Comparison of ENCODE assay signal across 8 cellular contexts in the genomic region with DNA sequence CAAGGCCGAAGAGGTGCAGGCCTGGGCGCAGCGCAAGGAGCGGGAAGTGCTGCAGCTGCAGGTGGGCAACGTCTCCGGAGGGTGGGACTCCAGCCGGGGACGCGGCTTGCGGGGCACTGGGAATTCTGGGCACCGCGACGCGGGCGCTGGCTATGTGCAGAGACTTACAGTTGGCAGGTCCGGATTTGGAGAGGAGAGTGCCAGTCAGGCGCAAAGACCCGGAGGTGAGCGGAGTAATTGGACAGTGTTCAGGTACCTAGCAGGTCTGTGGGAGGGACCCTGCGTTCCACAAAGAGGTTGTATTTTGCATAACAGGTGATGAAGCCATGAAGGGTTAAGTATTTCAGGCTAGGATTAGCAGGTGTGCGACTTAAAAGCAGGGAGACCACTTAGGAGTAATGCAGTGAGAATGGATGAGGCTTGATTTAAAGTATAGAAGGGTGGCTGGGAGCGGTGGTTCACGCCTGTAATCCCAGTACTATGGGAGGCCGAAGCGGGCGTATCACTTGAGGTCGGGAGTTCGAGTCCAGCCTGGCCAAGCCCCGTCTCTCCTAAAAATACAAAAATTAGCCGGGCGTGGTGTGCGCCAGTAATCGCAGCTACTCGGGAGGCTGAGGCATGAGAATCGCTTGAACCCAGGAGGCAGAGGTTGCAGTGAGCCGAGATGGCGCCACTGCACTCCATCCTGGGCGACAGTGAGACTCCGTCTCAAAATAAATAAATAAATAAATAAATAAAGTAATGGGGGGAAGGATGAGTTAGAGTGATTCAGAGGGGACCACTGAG. TPM values are rescaled to one million over a fixed set of nuclear protein-coding genes. Genes with fewer than 3 reads are reported as not detected.
DNase-seq lines count a peak whose midpoint lies in the region; FAIRE-seq and TF ChIP-seq lines count a peak whose summit lies in the region.

No MANE protein-coding gene starts in this region.

- no peak for FAIRE-seq in endothelial cell of umbilical vein (lab: Jason Lieb, UNC)

- H3K27ac ChIP-seq in HUES48 (ENCODE audit: low read depth, low read length) = peak overlapping the region; percentile 36
- no peak overlapping the region for H3K27ac ChIP-seq in endothelial cell of umbilical vein (ENCODE audit: insufficient read depth, low read depth, low read length)

- H3K4me1 Mint-ChIP-seq in nephron progenitor cell = peaks cover 44% of the 10 kb centered on the region

- peaks cover 9% of the 10 kb centered on the region for H3K79me2 ChIP-seq in endothelial cell of umbilical vein (ENCODE audit: control insufficient read depth, insufficient read depth, low read length)

- peak; percentile 74 for DNase-seq in DMS53 (lab: John Stamatoyannopoulos, UW)
- peak; percentile 13 for DNase-seq in SHP77 treated with DMSO at 0.1 percent for 48 hours (lab: John Stamatoyannopoulos, UW)
- DNase-seq in endothelial cell of umbilical vein (ENCODE audit: low read depth, low spot score) = no peak
- DNase-seq in nephron progenitor cell = no peak
- no peak for DNase-seq in AG08396 (ENCODE audit: low spot score)
- DNase-seq in NK-92 (lab: John Stamatoyannopoulos, UW; ENCODE audit: unreplicated experiment) = no peak
- no peak for DNase-seq in middle frontal gyrus (ENCODE audit: extremely low spot score, low spot score)

- CTCF ChIA-PET in endothelial cell of umbilical vein (lab: Charles Lee) = no interaction called here

- no peak overlapping the region for H3K27ac Mint-ChIP-seq in nephron progenitor cell

- no peaks in the 10 kb centered on the region for H3K27me3 ChIP-seq in HUES48 (ENCODE audit: control insufficient read depth, insufficient read depth, low read length)
- no peaks in the 10 kb centered on the region for H3K27me3 ChIP-seq in endothelial cell of umbilical vein (ENCODE audit: control insufficient read depth in 2 of 2, insufficient read depth in 2 of 2, low read length in 2 of 2)

- TF ChIP-seq CTCF in endothelial cell of umbilical vein (IDR thresholded peaks at IDR 0.05; ENCODE audit: extremely low read depth in 1 of 2, insufficient read depth in 1 of 2, low read depth in 1 of 2, low read length in 2 of 2) = no peak
- no peak for TF ChIP-seq CTCF in nephron progenitor cell (IDR thresholded peaks at IDR 0.05)

- H3K36me3 ChIP-seq in HUES48 (ENCODE audit: control insufficient read depth, insufficient read depth, low read length) = peaks cover 27% of the 10 kb centered on the region
- H3K36me3 ChIP-seq in endothelial cell of umbilical vein (ENCODE audit: control insufficient read depth in 2 of 2, extremely low read depth in 1 of 2, insufficient read depth in 2 of 2, low read length in 2 of 2) = peaks cover 3 to 16% of the 10 kb centered on the region in 2 experiments

- H3K4me3 ChIP-seq in HUES48 (ENCODE audit: low read depth, low read length) = peak overlapping the region; percentile 95
- peak overlapping the region; percentile 58 to 93 (median 63) for H3K4me3 ChIP-seq in endothelial cell of umbilical vein (replicated peaks in 1 of 3; ENCODE audit: insufficient read depth in 1 of 3, low read depth in 1 of 3, low read length in 3 of 3)

- H2AFZ ChIP-seq in endothelial cell of umbilical vein (ENCODE audit: low read depth, low read length) = peak overlapping the region; percentile 42

- no peaks in the 10 kb centered on the region for H4K20me1 ChIP-seq in endothelial cell of umbilical vein (replicated peaks; ENCODE audit: control insufficient read depth, extremely low read depth, insufficient read depth, low read length)

- H3K27me3 Mint-ChIP-seq in nephron progenitor cell (ENCODE audit: low read depth, poor library complexity) = no peaks in the 10 kb centered on the region

- no peak for TF ChIP-seq POLR2A in endothelial cell of umbilical vein (IDR thresholded peaks at IDR 0.05; ENCODE audit: low read depth, low read length)

- H3K36me3 Mint-ChIP-seq in nephron progenitor cell (ENCODE audit: low read depth) = peaks cover 33% of the 10 kb centered on the region

- peak overlapping the region; percentile 86 for H3K9ac ChIP-seq in HUES48 (ENCODE audit: low read depth, low read length)
- H3K9ac ChIP-seq in endothelial cell of umbilical vein (replicated peaks; ENCODE audit: extremely low read depth, insufficient read depth, low read length) = peak overlapping the region; percentile 28

- intact Hi-C loops in endothelial cell of umbilical vein (cut with micrococcal nuclease) = loop anchor here (5.0 kb wide), 1 partner anchor 175 kb away; a partner anchor contains a TSS

- no TSS peak for BruUV-seq in endothelial cell of umbilical vein (replicated peaks; lab: Mats Ljungman, UMichigan)

- H3K4me1 ChIP-seq in HUES48 (ENCODE audit: control insufficient read depth, insufficient read depth, low read length) (peaks cover 16% of the 10 kb centered on the region), endothelial cell of umbilical vein (ENCODE audit: control insufficient read depth, extremely low read depth, insufficient read depth, low read length) (peaks cover 12% of the 10 kb centered on the region)

- dilution Hi-C loops in endothelial cell of umbilical vein (cut with MboI; ENCODE audit: extremely low pct_ligation_motif_present, low sequenced_read_pairs) = no loop called here

- H3K4me3 Mint-ChIP-seq in nephron progenitor cell = peak overlapping the region; percentile 92

- POLR2A ChIA-PET in endothelial cell of umbilical vein (lab: Charles Lee) = no interaction called here

- H3K9me1 ChIP-seq in endothelial cell of umbilical vein (replicated peaks; ENCODE audit: control insufficient read depth, extremely low read depth, insufficient read depth, low read length) = no peaks in the 10 kb centered on the region

- H3K9me3 Mint-ChIP-seq in nephron progenitor cell = no peaks in the 10 kb centered on the region

- H3K4me2 ChIP-seq in endothelial cell of umbilical vein (ENCODE audit: insufficient read depth, low read length) = peak overlapping the region; percentile 87

- H3K9me3 ChIP-seq in HUES48 (ENCODE audit: control insufficient read depth, insufficient read depth, low read length) (no peaks in the 10 kb centered on the region), endothelial cell of umbilical vein (replicated peaks; ENCODE audit: control insufficient read depth, insufficient read depth, low read length) (no peaks in the 10 kb centered on the region)

TF ChIP-seq in endothelial cell of umbilical vein, 7 proteins besides CTCF, POLR2A, EP300 and RAD21:
- TF ChIP-seq POLR2AphosphoS5 (IDR thresholded peaks at IDR 0.05; ENCODE audit: insufficient read depth, low read depth, low read length) = no peak
- TF ChIP-seq JUN (IDR thresholded peaks at IDR 0.05; ENCODE audit: borderline replicate concordance, insufficient read depth, insufficient read length, low read depth) = no peak
- TF ChIP-seq MYC (IDR thresholded peaks at IDR 0.05; ENCODE audit: low read depth, low read length) = no peak
- TF ChIP-seq, protein P1, sequence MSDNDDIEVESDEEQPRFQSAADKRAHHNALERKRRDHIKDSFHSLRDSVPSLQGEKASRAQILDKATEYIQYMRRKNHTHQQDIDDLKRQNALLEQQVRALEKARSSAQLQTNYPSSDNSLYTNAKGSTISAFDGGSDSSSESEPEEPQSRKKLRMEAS (IDR thresholded peaks at IDR 0.05; ENCODE audit: insufficient read depth, insufficient read length) = no peak
- TF ChIP-seq GATA2 (IDR thresholded peaks at IDR 0.05; ENCODE audit: insufficient read depth, insufficient read length, low read depth, low read length) = no peak
- no peak for TF ChIP-seq EZH2 (IDR thresholded peaks at IDR 0.05; ENCODE audit: borderline replicate concordance, low read depth, low read length, severe bottlenecking)
- TF ChIP-seq FOS (IDR thresholded peaks at IDR 0.05; ENCODE audit: borderline replicate concordance, insufficient read depth, low read length) = no peak

RNA-seq across cellular contexts. Expression of a gene that starts 1.0 kb away (rescaled TPM):
- 41.2 and 43.9 TPM in 2 replicates for total RNA-seq in endothelial cell of umbilical vein
- 41.0 and 48.7 TPM in 2 replicates for polyA plus RNA-seq in endothelial cell of umbilical vein
- 39.0 and 48.8 TPM in 2 replicates for polyA plus RNA-seq in endothelial cell of umbilical vein (2011; cell fraction: cytosol; rRNA removed)
- 17.1 and 18.0 TPM in 2 replicates for polyA plus RNA-seq in endothelial cell of umbilical vein (2011; cell fraction: nucleus; rRNA removed)
- 40.9 and 42.0 TPM in 2 replicates for polyA plus RNA-seq in endothelial cell of umbilical vein (2012)
- 12.5 and 16.1 TPM in 2 replicates for polyA minus RNA-seq in endothelial cell of umbilical vein
- polyA minus RNA-seq in endothelial cell of umbilical vein (2011; cell fraction: cytosol; rRNA and poly(A)+ RNA removed) = 23.8 TPM
- polyA minus RNA-seq in endothelial cell of umbilical vein (2011; cell fraction: nucleus; rRNA and poly(A)+ RNA removed) = 2.9 and 4.5 TPM in 2 replicates

RNA-seq across cellular contexts. Expression of a gene that starts 3.4 kb away (rescaled TPM):
- 1.7 and 1.9 TPM in 2 replicates for total RNA-seq in endothelial cell of umbilical vein
- 0.13 TPM in 1 of 2 replicates, not detected in the other for polyA plus RNA-seq in endothelial cell of umbilical vein
- polyA plus RNA-seq in endothelial cell of umbilical vein (2011; cell fraction: cytosol; rRNA removed) = not detected in 2 replicates
- 2.4 and 3.2 TPM in 2 replicates for polyA plus RNA-seq in endothelial cell of umbilical vein (2011; cell fraction: nucleus; rRNA removed)
- polyA plus RNA-seq in endothelial cell of umbilical vein (2012) = not detected in 2 replicates
- polyA minus RNA-seq in endothelial cell of umbilical vein = 0.85 and 1.7 TPM in 2 replicates
- not detected for polyA minus RNA-seq in endothelial cell of umbilical vein (2011; cell fraction: cytosol; rRNA and poly(A)+ RNA removed)
- 1.3 and 2.8 TPM in 2 replicates for polyA minus RNA-seq in endothelial cell of umbilical vein (2011; cell fraction: nucleus; rRNA and poly(A)+ RNA removed)

RNA-seq across cellular contexts. Expression of a gene that starts 24.6 kb away (rescaled TPM):
- total RNA-seq in endothelial cell of umbilical vein = not detected in 2 replicates
- not detected in 2 replicates for polyA plus RNA-seq in endothelial cell of umbilical vein
- polyA plus RNA-seq in endothelial cell of umbilical vein (2011; cell fraction: cytosol; rRNA removed) = not detected in 2 replicates
- not detected in 2 replicates for polyA plus RNA-seq in endothelial cell of umbilical vein (2011; cell fraction: nucleus; rRNA removed)
- not detected in 2 replicates for polyA plus RNA-seq in endothelial cell of umbilical vein (2012)
- polyA minus RNA-seq in endothelial cell of umbilical vein = not detected in 2 replicates
- polyA minus RNA-seq in endothelial cell of umbilical vein (2011; cell fraction: cytosol; rRNA and poly(A)+ RNA removed) = not detected
- polyA minus RNA-seq in endothelial cell of umbilical vein (2011; cell fraction: nucleus; rRNA and poly(A)+ RNA removed) = not detected in 2 replicates

RNA-seq across cellular contexts. Expression of a gene that starts 37.7 kb away (rescaled TPM):
- total RNA-seq in endothelial cell of umbilical vein = not detected in 2 replicates
- not detected in 2 replicates for polyA plus RNA-seq in endothelial cell of umbilical vein
- not detected in 2 replicates for polyA plus RNA-seq in endothelial cell of umbilical vein (2011; cell fraction: cytosol; rRNA removed)
- not detected in 2 replicates for polyA plus RNA-seq in endothelial cell of umbilical vein (2011; cell fraction: nucleus; rRNA removed)
- polyA plus RNA-seq in endothelial cell of umbilical vein (2012) = not detected in 2 replicates
- not detected in 2 replicates for polyA minus RNA-seq in endothelial cell of umbilical vein
- polyA minus RNA-seq in endothelial cell of umbilical vein (2011; cell fraction: cytosol; rRNA and poly(A)+ RNA removed) = not detected
- not detected in 2 replicates for polyA minus RNA-seq in endothelial cell of umbilical vein (2011; cell fraction: nucleus; rRNA and poly(A)+ RNA removed)

Comparison
In these comparisons a context has a peak if more than half of its experiments do, and no peak if none do; other contexts are left out.
1. DNase-seq: peak in DMS53 (single experiment) and SHP77 treated with DMSO at 0.1 percent for 48 hours (single experiment); none in endothelial cell of umbilical vein (single experiment), nephron progenitor cell (single experiment), AG08396 (single experiment), NK-92 (single experiment) and middle frontal gyrus (single experiment).